9 cellular contexts compared by ENCODE assay signal in the genomic region with DNA sequence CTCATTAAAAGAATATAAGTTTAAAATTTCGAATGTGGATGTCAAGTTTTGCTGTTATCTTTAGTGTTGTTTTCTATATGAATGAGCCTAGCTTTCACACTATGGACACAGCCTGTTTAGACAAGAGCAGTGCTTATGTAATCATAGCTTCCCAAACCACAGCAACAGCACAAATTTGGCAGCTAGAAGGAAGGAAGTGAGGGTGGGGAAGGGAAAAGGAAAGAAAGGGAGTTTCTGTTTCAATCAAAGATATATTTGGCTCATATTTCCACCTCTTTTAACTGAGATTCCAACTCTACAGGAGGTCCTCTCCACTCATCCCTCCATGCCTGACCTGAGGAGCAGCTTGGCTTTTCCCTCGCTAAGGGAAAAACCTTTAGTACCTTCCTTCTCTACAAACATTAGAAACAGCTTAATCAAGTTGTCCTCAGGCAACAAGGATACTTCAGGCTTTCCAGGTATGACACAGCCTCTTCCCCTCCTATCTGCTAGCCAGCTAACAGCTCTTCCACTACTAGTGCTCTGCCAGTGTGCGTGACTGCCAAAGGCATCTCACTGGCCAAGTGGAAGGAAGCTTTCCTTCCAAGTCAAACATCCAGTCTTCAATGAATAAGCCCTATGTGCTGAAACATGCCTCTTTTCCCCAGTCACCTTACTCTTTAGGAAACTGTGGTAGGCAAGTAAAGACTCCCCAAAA.
DNase-seq lines count a peak whose midpoint lies in the region; ATAC-seq, FAIRE-seq and TF ChIP-seq lines count a peak whose summit lies in the region.
"Had no signal": no experiment of that assay in that cellular context is flagged by ENCODE, and none has a peak within 500 bp of the region (broad histone marks: within the 10 kb centered on the region; RNA-seq: fewer than 3 reads in every experiment).

No MANE protein-coding gene starts in this region.

- TF ChIP-seq CTCF in tibial nerve (IDR thresholded peaks at IDR 0.05): no peak

- no peaks in the 10 kb centered on the region for H3K36me3 ChIP-seq in tibial nerve
- H3K36me3 ChIP-seq: HAP-1 had no signal

- H3K27me3 ChIP-seq in tibial nerve: no peaks in the 10 kb centered on the region

- peak in 1 of 2 donors; percentile 4 for ATAC-seq in activated T-cell treated with anti-CD3 and anti-CD28 coated beads, Interleukin-2, amount 50 U/mL, for 4 hours

- no peak for DNase-seq in activated T-cell treated with anti-CD3 and anti-CD28 coated beads, Interleukin-2, amount 50 U/mL, for 4 hours
- DNase-seq in activated T-cell treated with anti-CD3 and anti-CD28 coated beads for 4 hours (no peak), tibial nerve (ENCODE audit: low spot score in 2 of 2) (peak in 1 of 2 donors; percentile 20), anterior cingulate cortex (lab: John Stamatoyannopoulos, UW) (no peak), GM19238 (ENCODE audit: insufficient read length, low spot score) (no peak)
- DNase-seq in activated T-helper 1 cell treated with anti-CD3 and anti-CD28 coated beads, Interleukin-12 subunit alpha, Interleukin-12 subunit beta, Interleukin-2, Interleukin-4 antibody, amounts not matched to agents 30 ng/mL and 10 ng/mL and 1 ng/mL, durations not matched to agents 14 hours and 24 hours and 36 hours (ENCODE audit: low spot score): no peak
- DNase-seq in activated CD4-positive, alpha-beta T cell treated with anti-CD3 and anti-CD28 coated beads for 4 hours: no peak

- WGBS in tibial nerve, 2 donors: 57 to 60% methylated on average over 3 of the region's 3 CpGs

- H3K4me1 Mint-ChIP-seq in activated T-cell treated with anti-CD3 and anti-CD28 coated beads, Interleukin-2, amount 50 U/mL, for 4 hours (ENCODE audit: low read depth): peaks cover 59% of the 10 kb centered on the region
- peaks cover 62% of the 10 kb centered on the region for H3K4me1 Mint-ChIP-seq in activated T-helper 1 cell treated with anti-CD3 and anti-CD28 coated beads, Interleukin-12 subunit alpha, Interleukin-12 subunit beta, Interleukin-2, Interleukin-4 antibody, amounts not matched to agents 30 ng/mL and 10 ng/mL and 1 ng/mL, durations not matched to agents 14 hours and 24 hours and 36 hours (ENCODE audit: low read depth)

- H3K27me3 Mint-ChIP-seq in activated T-cell treated with anti-CD3 and anti-CD28 coated beads, Interleukin-2, amount 50 U/mL, for 4 hours (ENCODE audit: low read depth): no peaks in the 10 kb centered on the region
- H3K27me3 Mint-ChIP-seq in activated T-helper 1 cell treated with anti-CD3 and anti-CD28 coated beads, Interleukin-12 subunit alpha, Interleukin-12 subunit beta, Interleukin-2, Interleukin-4 antibody, amounts not matched to agents 30 ng/mL and 10 ng/mL and 1 ng/mL, durations not matched to agents 14 hours and 24 hours and 36 hours (ENCODE audit: insufficient read depth): no peaks in the 10 kb centered on the region

- peaks cover 0 to 20% (median 7%) of the 10 kb centered on the region in 4 donors for H3K4me1 ChIP-seq in tibial nerve
- H3K4me1 ChIP-seq: HAP-1 had no signal

- no peaks in the 10 kb centered on the region for H3K9me3 Mint-ChIP-seq in activated T-cell treated with anti-CD3 and anti-CD28 coated beads, Interleukin-2, amount 50 U/mL, for 4 hours
- H3K9me3 Mint-ChIP-seq in activated T-helper 1 cell treated with anti-CD3 and anti-CD28 coated beads, Interleukin-12 subunit alpha, Interleukin-12 subunit beta, Interleukin-2, Interleukin-4 antibody, amounts not matched to agents 30 ng/mL and 10 ng/mL and 1 ng/mL, durations not matched to agents 14 hours and 24 hours and 36 hours: peaks cover 6% of the 10 kb centered on the region

- H3K4me3 ChIP-seq in tibial nerve: no peak overlapping the region
- H3K4me3 ChIP-seq: HAP-1 had no signal

- TF ChIP-seq POLR2A in tibial nerve (IDR thresholded peaks at IDR 0.05): no peak

- intact Hi-C loops in activated T-helper 1 cell treated with anti-CD3 and anti-CD28 coated beads, Interleukin-12 subunit alpha, Interleukin-12 subunit beta, Interleukin-2, Interleukin-4 antibody, amounts not matched to agents 30 ng/mL and 10 ng/mL and 1 ng/mL, durations not matched to agents 14 hours and 24 hours and 36 hours (cut with micrococcal nuclease): loop anchor here (1.0 to 2.0 kb wide), 12 partner anchors 18 to 277 kb away; a partner anchor contains a TSS

- peak in 1 of 2 donors; percentile 74 for TF ChIP-seq EP300 in tibial nerve (IDR thresholded peaks at IDR 0.05)

- FAIRE-seq in islet of Langerhans (lab: Jason Lieb, UNC): peak; percentile 86

- H3K27ac ChIP-seq in tibial nerve: peak overlapping the region in 3 of 4 donors; percentile 23 to 72 (median 59)

- H3K9me3 ChIP-seq in tibial nerve: no peaks in the 10 kb centered on the region
- H3K9me3 ChIP-seq: HAP-1 had no signal

- peak overlapping the region; percentile 95 for H3K27ac Mint-ChIP-seq in activated T-helper 1 cell treated with anti-CD3 and anti-CD28 coated beads, Interleukin-12 subunit alpha, Interleukin-12 subunit beta, Interleukin-2, Interleukin-4 antibody, amounts not matched to agents 30 ng/mL and 10 ng/mL and 1 ng/mL, durations not matched to agents 14 hours and 24 hours and 36 hours

- H3K36me3 Mint-ChIP-seq in activated T-cell treated with anti-CD3 and anti-CD28 coated beads, Interleukin-2, amount 50 U/mL, for 4 hours (ENCODE audit: insufficient read depth): no peaks in the 10 kb centered on the region
- peaks cover 14% of the 10 kb centered on the region for H3K36me3 Mint-ChIP-seq in activated T-helper 1 cell treated with anti-CD3 and anti-CD28 coated beads, Interleukin-12 subunit alpha, Interleukin-12 subunit beta, Interleukin-2, Interleukin-4 antibody, amounts not matched to agents 30 ng/mL and 10 ng/mL and 1 ng/mL, durations not matched to agents 14 hours and 24 hours and 36 hours (ENCODE audit: low read depth)

- H3K4me3 Mint-ChIP-seq in activated T-cell treated with anti-CD3 and anti-CD28 coated beads, Interleukin-2, amount 50 U/mL, for 4 hours: peak overlapping the region; percentile 62
- H3K4me3 Mint-ChIP-seq in activated T-helper 1 cell treated with anti-CD3 and anti-CD28 coated beads, Interleukin-12 subunit alpha, Interleukin-12 subunit beta, Interleukin-2, Interleukin-4 antibody, amounts not matched to agents 30 ng/mL and 10 ng/mL and 1 ng/mL, durations not matched to agents 14 hours and 24 hours and 36 hours: peak overlapping the region; percentile 72
